8 cellular contexts compared by ENCODE assay signal in the genomic region with DNA sequence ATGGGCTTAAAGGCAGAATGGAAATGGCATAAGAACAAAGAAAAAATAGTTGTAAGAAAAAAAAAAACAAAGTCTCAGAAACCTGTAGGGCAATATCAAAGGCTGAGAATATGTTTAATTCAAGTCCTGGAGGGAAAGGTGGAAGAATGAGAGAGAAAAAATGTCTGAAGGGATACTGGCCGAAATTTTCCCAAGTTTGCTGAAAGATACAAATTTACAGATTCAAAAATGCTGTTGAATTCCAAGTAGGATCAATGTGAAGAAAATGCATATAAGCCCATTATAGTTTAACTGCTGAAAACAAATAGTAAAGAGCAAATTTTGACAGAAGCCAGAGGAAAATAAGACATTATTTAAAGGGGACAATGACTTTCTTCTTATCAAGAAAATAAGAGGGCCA.
"Had no signal": no experiment of that assay in that cellular context is flagged by ENCODE, and none has a peak within 500 bp of the region (broad histone marks: within the 10 kb centered on the region; RNA-seq: fewer than 3 reads in every experiment).

No MANE protein-coding gene starts in this region.

- DNase-seq: GDM1, GF-D8 had no signal

- H3K4me3 ChIP-seq: GM12878 had no signal

- FAIRE-seq: G401.6, GM12878, GM12891, GM12892, GM18507, GM19239 had no signal

- ATAC-seq: GM12878 had no signal
